ENCODE assay signal across 1 cellular context in the genomic region with DNA sequence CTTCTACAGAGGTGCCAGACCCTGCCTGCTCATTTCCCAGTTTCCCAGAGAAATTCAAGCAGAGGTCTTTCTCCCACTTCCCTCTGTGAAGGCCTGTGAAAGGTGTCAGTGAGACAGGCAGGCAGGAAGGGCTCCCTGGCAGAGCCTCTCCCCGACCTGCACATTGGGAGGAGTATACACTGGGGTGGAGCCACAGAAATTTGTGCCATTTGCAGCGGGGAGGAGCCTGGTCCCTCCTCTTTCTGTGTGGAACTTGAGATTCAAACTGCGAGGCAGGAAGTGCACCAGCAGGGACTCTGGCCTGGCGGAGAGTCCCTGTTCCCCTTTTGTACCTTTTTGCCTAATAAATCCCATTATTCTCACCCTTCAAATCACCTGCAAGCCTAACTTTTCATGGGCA.
TF ChIP-seq lines count a peak whose summit lies in the region.

No MANE protein-coding gene starts in this region.

TF ChIP-seq in WTC11, 78 proteins besides CTCF, POLR2A, EP300 and RAD21 (continued from another document):
- TF ChIP-seq RORB (CRISPR knock-in tag; IDR thresholded peaks at IDR 0.05), result no peak
- TF ChIP-seq ETV6 (CRISPR knock-in tag; IDR thresholded peaks at IDR 0.05), result no peak
- no peak for TF ChIP-seq ZNF138 (CRISPR knock-in tag; conservative IDR thresholded peaks at IDR 0.05)
- TF ChIP-seq, protein P1, sequence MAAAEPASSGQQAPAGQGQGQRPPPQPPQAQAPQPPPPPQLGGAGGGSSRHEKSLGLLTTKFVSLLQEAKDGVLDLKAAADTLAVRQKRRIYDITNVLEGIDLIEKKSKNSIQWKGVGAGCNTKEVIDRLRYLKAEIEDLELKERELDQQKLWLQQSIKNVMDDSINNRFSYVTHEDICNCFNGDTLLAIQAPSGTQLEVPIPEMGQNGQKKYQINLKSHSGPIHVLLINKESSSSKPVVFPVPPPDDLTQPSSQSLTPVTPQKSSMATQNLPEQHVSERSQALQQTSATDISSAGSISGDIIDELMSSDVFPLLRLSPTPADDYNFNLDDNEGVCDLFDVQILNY (CRISPR knock-in tag; IDR thresholded peaks at IDR 0.05), result no peak
- no peak for TF ChIP-seq CBFB (CRISPR knock-in tag; IDR thresholded peaks at IDR 0.05; ENCODE audit: low read depth)
TF ChIP-seq in WTC11: peak in this region for 0.
